ENCODE assay signal across 8 cellular contexts in the genomic region with DNA sequence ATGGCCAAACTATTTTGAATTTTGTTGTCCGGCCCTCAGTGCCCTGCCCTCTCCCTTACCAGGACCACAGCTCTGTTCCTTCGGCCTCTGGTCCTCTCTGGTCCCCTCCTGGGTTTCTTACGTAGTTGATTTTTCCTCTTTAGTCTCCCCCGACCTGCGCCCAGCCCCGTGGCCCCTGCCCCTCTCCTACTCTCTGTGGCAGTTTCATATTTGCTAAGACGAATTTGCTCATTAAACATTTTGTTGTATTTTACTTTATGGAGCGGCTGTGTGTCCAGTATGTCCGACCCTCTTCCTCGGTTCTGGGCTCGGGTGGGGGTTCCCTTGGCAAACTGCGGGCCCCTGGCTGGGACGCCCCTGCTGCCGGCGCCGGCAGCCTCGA. TPM values are rescaled to one million over a fixed set of nuclear protein-coding genes. Genes with fewer than 3 reads are reported as not detected.
DNase-seq lines count a peak whose midpoint lies in the region; ATAC-seq and TF ChIP-seq lines count a peak whose summit lies in the region.

No MANE protein-coding gene starts in this region.

- peak overlapping the region; percentile 91 for H3K4me3 ChIP-seq in suprapubic skin

- H3K4me3 Mint-ChIP-seq in T-helper 2 cell treated with Interferon-gamma antibody and Interleukin-4, amounts not matched to agents 5 μg/mL and 100 μg/mL, for 36 hours, result peak overlapping the region; percentile 27
- H3K4me3 Mint-ChIP-seq in activated naive CD8-positive, alpha-beta T cell treated with anti-CD3 and anti-CD28 coated beads, Interleukin-2, amount 10 ng/mL, durations not matched to agents 7 days and 5 days, result peak overlapping the region; percentile 62
- peak overlapping the region; percentile 55 to 67 (median 60) for H3K4me3 Mint-ChIP-seq in immature natural killer cell

- no peak for DNase-seq in T-helper 2 cell treated with Interferon-gamma antibody and Interleukin-4, amounts not matched to agents 5 μg/mL and 100 μg/mL, for 36 hours (ENCODE audit: low spot score)
- no peak for DNase-seq in T-helper 2 cell
- DNase-seq in activated naive CD8-positive, alpha-beta T cell treated with anti-CD3 and anti-CD28 coated beads, Interleukin-2, amount 10 ng/mL, durations not matched to agents 7 days and 5 days, result no peak
- DNase-seq in immature natural killer cell, result no peak
- no peak for DNase-seq in suprapubic skin (ENCODE audit: low spot score in 2 of 2)
- no peak for DNase-seq in NCI-H2171 (lab: John Stamatoyannopoulos, UW)
- DNase-seq in NAMALWA (ENCODE audit: low spot score), result no peak

- ATAC-seq in activated naive CD8-positive, alpha-beta T cell treated with anti-CD3 and anti-CD28 coated beads, Interleukin-2, amount 10 ng/mL, durations not matched to agents 7 days and 5 days (ENCODE audit: low read depth), result no peak
- ATAC-seq in HG03432 (IDR thresholded peaks at IDR 0.05; ENCODE audit: unreplicated experiment), result no peak

- WGBS in suprapubic skin, result 28% methylated on average over 15 of the region's 17 CpGs

- peaks cover 22% of the 10 kb centered on the region for H3K4me1 Mint-ChIP-seq in T-helper 2 cell treated with Interferon-gamma antibody and Interleukin-4, amounts not matched to agents 5 μg/mL and 100 μg/mL, for 36 hours (ENCODE audit: low read depth)
- peaks cover 34% of the 10 kb centered on the region for H3K4me1 Mint-ChIP-seq in activated naive CD8-positive, alpha-beta T cell treated with anti-CD3 and anti-CD28 coated beads, Interleukin-2, amount 10 ng/mL, durations not matched to agents 7 days and 5 days
- H3K4me1 Mint-ChIP-seq in immature natural killer cell, result peaks cover 41 to 65% of the 10 kb centered on the region in 2 donors

- peaks cover 49% of the 10 kb centered on the region for H3K36me3 ChIP-seq in suprapubic skin

- H3K27me3 ChIP-seq in suprapubic skin, result no peaks in the 10 kb centered on the region

- H3K4me1 ChIP-seq in suprapubic skin, result peaks cover 51% of the 10 kb centered on the region

- H3K27ac Mint-ChIP-seq in T-helper 2 cell treated with Interferon-gamma antibody and Interleukin-4, amounts not matched to agents 5 μg/mL and 100 μg/mL, for 36 hours, result peak overlapping the region; percentile 71
- H3K27ac Mint-ChIP-seq in activated naive CD8-positive, alpha-beta T cell treated with anti-CD3 and anti-CD28 coated beads, Interleukin-2, amount 10 ng/mL, durations not matched to agents 7 days and 5 days, result peak overlapping the region; percentile 74
- H3K27ac Mint-ChIP-seq in immature natural killer cell, result peak overlapping the region; percentile 82 to 98 (median 86)

- no peak for TF ChIP-seq POLR2A in suprapubic skin (IDR thresholded peaks at IDR 0.05)

- peaks cover 50% of the 10 kb centered on the region for H3K36me3 Mint-ChIP-seq in T-helper 2 cell treated with Interferon-gamma antibody and Interleukin-4, amounts not matched to agents 5 μg/mL and 100 μg/mL, for 36 hours (ENCODE audit: low read depth)
- peaks cover 10% of the 10 kb centered on the region for H3K36me3 Mint-ChIP-seq in activated naive CD8-positive, alpha-beta T cell treated with anti-CD3 and anti-CD28 coated beads, Interleukin-2, amount 10 ng/mL, durations not matched to agents 7 days and 5 days
- H3K36me3 Mint-ChIP-seq in immature natural killer cell, result peaks cover 0 to 11% (median 0%) of the 10 kb centered on the region in 3 donors

- H3K27me3 Mint-ChIP-seq in T-helper 2 cell treated with Interferon-gamma antibody and Interleukin-4, amounts not matched to agents 5 μg/mL and 100 μg/mL, for 36 hours (ENCODE audit: low read depth), result no peaks in the 10 kb centered on the region
- H3K27me3 Mint-ChIP-seq in activated naive CD8-positive, alpha-beta T cell treated with anti-CD3 and anti-CD28 coated beads, Interleukin-2, amount 10 ng/mL, durations not matched to agents 7 days and 5 days, result no peaks in the 10 kb centered on the region
- H3K27me3 Mint-ChIP-seq in immature natural killer cell (ENCODE audit: low read depth in 3 of 3), result peaks cover 10 to 15% (median 11%) of the 10 kb centered on the region in 3 donors

- peak overlapping the region; percentile 91 for H3K27ac ChIP-seq in suprapubic skin

- no peak for TF ChIP-seq EP300 in suprapubic skin (IDR thresholded peaks at IDR 0.05)

- no peak for TF ChIP-seq CTCF in suprapubic skin (IDR thresholded peaks at IDR 0.05)

- H3K9me3 Mint-ChIP-seq in T-helper 2 cell treated with Interferon-gamma antibody and Interleukin-4, amounts not matched to agents 5 μg/mL and 100 μg/mL, for 36 hours, result no peaks in the 10 kb centered on the region
- no peaks in the 10 kb centered on the region for H3K9me3 Mint-ChIP-seq in activated naive CD8-positive, alpha-beta T cell treated with anti-CD3 and anti-CD28 coated beads, Interleukin-2, amount 10 ng/mL, durations not matched to agents 7 days and 5 days
- H3K9me3 Mint-ChIP-seq in immature natural killer cell, result peaks cover 0 to 1% (median 0%) of the 10 kb centered on the region in 6 donors

- POLR2A ChIA-PET in activated naive CD8-positive, alpha-beta T cell treated with anti-CD3 and anti-CD28 coated beads, Interleukin-2, amount 10 ng/mL, durations not matched to agents 7 days and 5 days (lab: Charles Lee), result no interaction called here

- H3K9me3 ChIP-seq in suprapubic skin, result no peaks in the 10 kb centered on the region

RNA-seq across cellular contexts. Expression of a gene that starts 0.6 kb away (rescaled TPM):
- total RNA-seq in activated naive CD8-positive, alpha-beta T cell treated with anti-CD3 and anti-CD28 coated beads, Interleukin-2, amount 10 ng/mL, durations not matched to agents 7 days and 5 days, result 10 to 100 TPM; 55.3 to 58.2 TPM
- polyA plus RNA-seq in immature natural killer cell, result 10 to 100 TPM in 1 of 3 donors, 1 to 10 TPM in 2; 3.0 to 15.3 (median 3.7) TPM
- total RNA-seq in suprapubic skin, result 100 to 1,000 TPM in 1 of 4 donors, 10 to 100 TPM in 3; 80.1 to 104 (median 82.9) TPM

RNA-seq across cellular contexts. Expression of a gene that starts 19.6 kb away (rescaled TPM):
- total RNA-seq in activated naive CD8-positive, alpha-beta T cell treated with anti-CD3 and anti-CD28 coated beads, Interleukin-2, amount 10 ng/mL, durations not matched to agents 7 days and 5 days, result 100 to 1,000 TPM; 257 to 267 TPM
- 10 to 100 TPM in 1 of 3 donors, 1 to 10 TPM in 2; 3.1 to 17.0 (median 8.0) TPM for polyA plus RNA-seq in immature natural killer cell
- 100 to 1,000 TPM in 1 of 4 donors, 10 to 100 TPM in 3; 82.8 to 128 (median 88.5) TPM for total RNA-seq in suprapubic skin

RNA-seq across cellular contexts. Expression of a gene that starts 26.4 kb away (rescaled TPM):
- 10 to 100 TPM; 12.1 to 13.4 TPM for total RNA-seq in activated naive CD8-positive, alpha-beta T cell treated with anti-CD3 and anti-CD28 coated beads, Interleukin-2, amount 10 ng/mL, durations not matched to agents 7 days and 5 days
- 1 to 10 TPM in 2 of 3 donors, not detected in 1; 1.1 to 1.7 TPM for polyA plus RNA-seq in immature natural killer cell
- 10 to 100 TPM in 1 of 4 donors, 1 to 10 TPM in 3; 6.2 to 18.3 (median 8.5) TPM for total RNA-seq in suprapubic skin

RNA-seq across cellular contexts. Expression of a gene that starts 31.0 kb away (rescaled TPM):
- total RNA-seq in activated naive CD8-positive, alpha-beta T cell treated with anti-CD3 and anti-CD28 coated beads, Interleukin-2, amount 10 ng/mL, durations not matched to agents 7 days and 5 days, result 10 to 100 TPM; 28.6 to 31.7 TPM
- polyA plus RNA-seq in immature natural killer cell, result 10 to 100 TPM in 2 of 3 donors, 1 to 10 TPM in 1; 8.4 to 24.9 (median 20.6) TPM
- 10 to 100 TPM; 16.3 to 27.1 (median 20.2) TPM for total RNA-seq in suprapubic skin

RNA-seq across cellular contexts. Expression of a gene that starts 33.6 kb away (rescaled TPM):
- 10 to 100 TPM; 56.6 to 59.8 TPM for total RNA-seq in activated naive CD8-positive, alpha-beta T cell treated with anti-CD3 and anti-CD28 coated beads, Interleukin-2, amount 10 ng/mL, durations not matched to agents 7 days and 5 days
- polyA plus RNA-seq in immature natural killer cell, result 10 to 100 TPM in 2 of 3 donors, 1 to 10 TPM in 1; 9.6 to 27.8 (median 13.8) TPM
- total RNA-seq in suprapubic skin, result 10 to 100 TPM; 15.0 to 27.9 (median 22.3) TPM
